Comparison of ENCODE assay signal across 8 cellular contexts in genomic region chr19:56393119-56394012, GRCh38. TPM values are rescaled to one million over a fixed set of nuclear protein-coding genes. Genes with fewer than 3 reads are reported as not detected.
A peak's percentile ranks its signal among the peaks of the same experiment; 100 is the strongest.
DNase-seq lines count a peak whose midpoint lies in the region; ATAC-seq and TF ChIP-seq lines count a peak whose summit lies in the region.

ZNF582 (minus strand) TSS chr19:56393534; CDS start chr19:56391752, 1,782 bp downstream.

- WGBS in lung, 2 donors = 1 to 2% methylated on average over 73 of the region's 73 CpGs

- TF ChIP-seq CTCF in A673 (conservative IDR thresholded peaks at IDR 0.05; ENCODE audit: low read depth, low read length) = peak; percentile 96
- TF ChIP-seq CTCF in activated CD8-positive, alpha-beta T cell treated with anti-CD3 and anti-CD28 coated beads for 36 hours (IDR thresholded peaks at IDR 0.05) = peak; percentile 81
- peak; percentile 13 for TF ChIP-seq CTCF in lung (IDR thresholded peaks at IDR 0.05; ENCODE audit: control extremely low read depth, extremely low read depth)

- peaks cover 9% of the 10 kb centered on the region for H3K9me3 ChIP-seq in A673 (ENCODE audit: low read depth, low read length, poor library complexity, severe bottlenecking)
- peaks cover 0 to 26% of the 10 kb centered on the region in 2 donors for H3K9me3 ChIP-seq in lung (ENCODE audit: control insufficient read depth in 2 of 2, insufficient read depth in 1 of 2, low read length in 1 of 2)

- ATAC-seq in GM18858 (IDR thresholded peaks at IDR 0.05; ENCODE audit: unreplicated experiment) = peak; percentile 78
- ATAC-seq in HG03108 (IDR thresholded peaks at IDR 0.05; ENCODE audit: unreplicated experiment) = peak; percentile 91
- peak; percentile 99 for ATAC-seq in activated CD8-positive, alpha-beta T cell treated with anti-CD3 and anti-CD28 coated beads for 36 hours
- ATAC-seq in lung (ENCODE audit: insufficient read depth, low FRiP score) = peak; percentile 95

- no peaks in the 10 kb centered on the region for H3K4me1 ChIP-seq in A673 (ENCODE audit: insufficient read depth, low read length, poor library complexity, severe bottlenecking)
- H3K4me1 ChIP-seq in lung (ENCODE audit: control insufficient read depth in 2 of 2, insufficient read depth in 2 of 2, low read length in 2 of 2) = peaks cover 0 to 4% of the 10 kb centered on the region in 2 donors

- H3K27ac Mint-ChIP-seq in activated CD8-positive, alpha-beta T cell treated with anti-CD3 and anti-CD28 coated beads for 36 hours = peak within 1 kb of the TSS; percentile 96

- H3K27me3 ChIP-seq in A673 (replicated peaks; ENCODE audit: insufficient read depth, low read depth, low read length, poor library complexity) = no peaks in the 10 kb centered on the region
- no peaks in the 10 kb centered on the region for H3K27me3 ChIP-seq in lung (ENCODE audit: control insufficient read depth, insufficient read depth)

- CTCF ChIA-PET in A673 (lab: Charles Lee) = interaction anchor here (0.6 kb wide), 1 partner anchor 523 kb away, joined by 3 read pairs; no protein-coding TSS in a partner anchor
- CTCF ChIA-PET in activated CD8-positive, alpha-beta T cell treated with anti-CD3 and anti-CD28 coated beads for 36 hours (lab: Charles Lee) = interaction anchor here (1.0 to 1.3 kb wide), 2 partner anchors 11 to 24 kb away, joined by 4 to 5 read pairs; partner anchors contain the start of gene ZNF583

- peak within 1 kb of the TSS; percentile 90 for H3K27ac ChIP-seq in A673 (ENCODE audit: low read depth, low read length, poor library complexity, severe bottlenecking)
- peak within 1 kb of the TSS; percentile 93 to 94 for H3K27ac ChIP-seq in lung (ENCODE audit: low read depth in 1 of 2, low read length in 1 of 2)

- H3K4me3 Mint-ChIP-seq in activated CD8-positive, alpha-beta T cell treated with anti-CD3 and anti-CD28 coated beads for 36 hours = peak within 1 kb of the TSS; percentile 90

- DNase-seq in A673 (ENCODE audit: low spot score) (peak; percentile 98), NCI-H345 treated with DMSO at 0.1 percent for 48 hours (lab: John Stamatoyannopoulos, UW; ENCODE audit: unreplicated experiment) (peak; percentile 23), lung (ENCODE audit: low spot score) (peak; percentile 94)
- peak; percentile 97 for DNase-seq in activated CD8-positive, alpha-beta T cell treated with anti-CD3 and anti-CD28 coated beads for 36 hours
- peak; percentile 85 for DNase-seq in effector CD8-positive, alpha-beta T cell (lab: John Stamatoyannopoulos, UW)
- peak; percentile 75 to 89 (median 86) for DNase-seq in stimulated activated CD4-positive, alpha-beta T cell treated with anti-CD3 and anti-CD28 coated beads, TNF-alpha, amount 100 ng/mL, for 24 hours (ENCODE audit: low read depth in 3 of 3)

- intact Hi-C loops in A673 (cut with micrococcal nuclease; ENCODE audit: unreplicated experiment) = no loop called here
- intact Hi-C loops in activated CD8-positive, alpha-beta T cell treated with anti-CD3 and anti-CD28 coated beads for 36 hours (cut with micrococcal nuclease) = loop anchor here (10.0 kb wide), 1 partner anchor 151 kb away; no protein-coding TSS in a partner anchor

- POLR2A ChIA-PET in A673 (lab: Charles Lee; ENCODE audit: low non-redundant PET) = no interaction called here
- POLR2A ChIA-PET in activated CD8-positive, alpha-beta T cell treated with anti-CD3 and anti-CD28 coated beads for 36 hours (lab: Charles Lee) = interaction anchor here (0.8 to 2.5 kb wide), 3 partner anchors 9 to 1653 kb away, joined by 3 to 9 read pairs (median 4); partner anchors contain the start of gene ZNF583

- TSS peak; percentile 75 for BruUV-seq in A673 (replicated peaks; lab: Mats Ljungman, UMichigan)

- H3K36me3 ChIP-seq in A673 (ENCODE audit: insufficient read depth, low read length, poor library complexity, severe bottlenecking) = no peaks in the 10 kb centered on the region
- H3K36me3 ChIP-seq in lung (ENCODE audit: control insufficient read depth in 2 of 2, insufficient read depth in 2 of 2, low read length in 2 of 2) = peaks cover 5 to 16% of the 10 kb centered on the region in 2 donors

- peaks cover 72% of the 10 kb centered on the region for H3K36me3 Mint-ChIP-seq in activated CD8-positive, alpha-beta T cell treated with anti-CD3 and anti-CD28 coated beads for 36 hours (ENCODE audit: low read depth)

- H3K4me3 ChIP-seq in A673 (ENCODE audit: low read depth, low read length, poor library complexity, severe bottlenecking) (peak within 1 kb of the TSS; percentile 52), lung (peak within 1 kb of the TSS; percentile 66)

- no peaks in the 10 kb centered on the region for H3K27me3 Mint-ChIP-seq in activated CD8-positive, alpha-beta T cell treated with anti-CD3 and anti-CD28 coated beads for 36 hours

- peaks cover 15% of the 10 kb centered on the region for H3K4me1 Mint-ChIP-seq in activated CD8-positive, alpha-beta T cell treated with anti-CD3 and anti-CD28 coated beads for 36 hours (ENCODE audit: low read depth)

- H3K9me3 Mint-ChIP-seq in activated CD8-positive, alpha-beta T cell treated with anti-CD3 and anti-CD28 coated beads for 36 hours = peaks cover 50% of the 10 kb centered on the region

RNA-seq across cellular contexts. Expression of gene ZNF582, which starts in this region (rescaled TPM):
- total RNA-seq in A673 (2021) (2.7 and 3.0 TPM in 2 replicates), lung (1 to 10 TPM; 2.9 to 4.4 TPM)
- 1 to 10 TPM; 2.0 to 2.4 TPM for total RNA-seq in activated CD8-positive, alpha-beta T cell treated with anti-CD3 and anti-CD28 coated beads for 36 hours
- 1 to 10 TPM; 2.5 to 3.1 TPM for polyA plus RNA-seq in lung

Comparison
In these comparisons a context has a peak if more than half of its experiments do, and no peak if none do; other contexts are left out.
1. Peak in every context shown above with its lines: DNase-seq, ATAC-seq, H3K4me3 ChIP-seq and H3K27ac ChIP-seq.
2. DNase-seq: peak in every context shown above with its lines; median percentile 98 in A673; 97 in activated CD8-positive, alpha-beta T cell treated with anti-CD3 and anti-CD28 coated beads for 36 hours; 94 in lung; 86 in stimulated activated CD4-positive, alpha-beta T cell treated with anti-CD3 and anti-CD28 coated beads, TNF-alpha, amount 100 ng/mL, for 24 hours; 85 in effector CD8-positive, alpha-beta T cell; 23 in NCI-H345 treated with DMSO at 0.1 percent for 48 hours.
3. CTCF ChIP-seq: peak in every context shown above with its lines; median percentile 96 in A673; 81 in activated CD8-positive, alpha-beta T cell treated with anti-CD3 and anti-CD28 coated beads for 36 hours; 13 in lung.